9 cellular contexts compared by ENCODE assay signal in genomic region chr11:3942956-3943497, GRCh38.
DNase-seq lines count a peak whose midpoint lies in the region; ATAC-seq, FAIRE-seq and TF ChIP-seq lines count a peak whose summit lies in the region.
"Had no signal": no experiment of that assay in that cellular context is flagged by ENCODE, and none has a peak within 500 bp of the region (broad histone marks: within the 10 kb centered on the region; RNA-seq: fewer than 3 reads in every experiment).

No MANE protein-coding gene starts in this region.

- DNase-seq in GM12892 (ENCODE audit: insufficient read length) = no peak
- DNase-seq in NCI-H2196 (lab: John Stamatoyannopoulos, UW; ENCODE audit: unreplicated experiment) = peak; percentile 35
- DNase-seq in dermis blood vessel endothelial cell = peak; percentile 75
- DNase-seq in pulmonary artery endothelial cell (ENCODE audit: low read depth, low spot score) = peak; percentile 53
- no peak for DNase-seq in activated CD4-positive, CD25-positive, alpha-beta regulatory T cell treated with anti-CD3 and anti-CD28 coated beads, Interleukin-2, amount 50 U/mL, for 72 hours
- DNase-seq in inferior parietal cortex (ENCODE audit: extremely low spot score) = no peak
- DNase-seq in 8988T = no peak
- DNase-seq: anterior cingulate cortex had no signal

- TF ChIP-seq POLR2A in GM12892 (IDR thresholded peaks at IDR 0.05; ENCODE audit: low read depth, low read length) = no peak

- FAIRE-seq in GM12892 (lab: Jason Lieb, UNC) = peak; percentile 67

- ATAC-seq in HG03571 (IDR thresholded peaks at IDR 0.05; ENCODE audit: unreplicated experiment) = no peak

Comparison
In these comparisons a context has a peak if more than half of its experiments do, and no peak if none do; other contexts are left out.
1. DNase-seq: peak in NCI-H2196 (single experiment), dermis blood vessel endothelial cell (single experiment) and pulmonary artery endothelial cell (single experiment); none in GM12892 (single experiment), activated CD4-positive, CD25-positive, alpha-beta regulatory T cell treated with anti-CD3 and anti-CD28 coated beads, Interleukin-2, amount 50 U/mL, for 72 hours (single experiment), inferior parietal cortex (single experiment) and 8988T (single experiment).